ENCODE assay signal across 2 cellular contexts in the genomic region with DNA sequence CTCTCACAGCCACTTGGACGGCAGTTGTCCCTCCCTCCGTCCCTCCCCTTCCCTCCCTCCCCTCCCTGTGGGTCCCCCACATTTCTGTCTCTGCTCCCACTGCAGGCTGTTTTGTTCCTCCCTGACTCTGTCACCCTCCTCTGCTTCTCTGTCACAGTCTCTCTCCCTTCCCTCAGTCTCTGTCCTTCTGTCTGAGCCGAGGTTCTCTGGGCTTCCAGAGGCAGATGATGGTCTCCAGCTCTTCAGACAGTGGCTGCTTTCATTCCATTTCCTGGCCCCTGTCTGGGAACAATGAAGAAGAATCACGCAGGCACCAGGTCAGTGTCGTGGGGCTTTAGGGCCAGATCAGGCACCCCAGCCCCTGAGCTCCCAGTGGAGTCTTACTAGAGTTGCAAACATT.
TF ChIP-seq lines count a peak whose summit lies in the region.

No MANE protein-coding gene starts in this region.

TF ChIP-seq in HCT116, 20 proteins besides CTCF, POLR2A, EP300 and RAD21:
- TF ChIP-seq EZH2phosphoT487 (IDR thresholded peaks at IDR 0.05; ENCODE audit: borderline replicate concordance), result no peak
- TF ChIP-seq ELF1 (IDR thresholded peaks at IDR 0.05; ENCODE audit: borderline replicate concordance, low read depth), result no peak
- TF ChIP-seq ZNF274 (IDR thresholded peaks at IDR 0.05; ENCODE audit: low read depth, low read length), result no peak
- TF ChIP-seq ZBTB33 (IDR thresholded peaks at IDR 0.05; ENCODE audit: extremely low read depth, insufficient replicate concordance, low read length), result no peak
- no peak for TF ChIP-seq ZFX (IDR thresholded peaks at IDR 0.05)
- no peak for TF ChIP-seq SP1 (IDR thresholded peaks at IDR 0.05; ENCODE audit: low read depth)
- no peak for TF ChIP-seq POLR2AphosphoS5 (IDR thresholded peaks at IDR 0.05; ENCODE audit: low read depth, low read length)
- TF ChIP-seq ATF3 (IDR thresholded peaks at IDR 0.05), result no peak
- TF ChIP-seq SIN3A (IDR thresholded peaks at IDR 0.05; ENCODE audit: low read depth), result no peak
- TF ChIP-seq FOSL1 (IDR thresholded peaks at IDR 0.05; ENCODE audit: low read depth), result no peak

TF ChIP-seq in endothelial cell of umbilical vein, 7 proteins besides CTCF, POLR2A, EP300 and RAD21:
- TF ChIP-seq GATA2 (IDR thresholded peaks at IDR 0.05; ENCODE audit: insufficient read depth, insufficient read length, low read depth, low read length), result no peak
- TF ChIP-seq MYC (IDR thresholded peaks at IDR 0.05; ENCODE audit: low read depth, low read length), result no peak
- no peak for TF ChIP-seq JUN (IDR thresholded peaks at IDR 0.05; ENCODE audit: borderline replicate concordance, insufficient read depth, insufficient read length, low read depth)
- no peak for TF ChIP-seq EZH2 (IDR thresholded peaks at IDR 0.05; ENCODE audit: borderline replicate concordance, low read depth, low read length, severe bottlenecking)
- no peak for TF ChIP-seq FOS (IDR thresholded peaks at IDR 0.05; ENCODE audit: borderline replicate concordance, insufficient read depth, low read length)
